ENCODE assay signal across 1 cellular context in the genomic region with DNA sequence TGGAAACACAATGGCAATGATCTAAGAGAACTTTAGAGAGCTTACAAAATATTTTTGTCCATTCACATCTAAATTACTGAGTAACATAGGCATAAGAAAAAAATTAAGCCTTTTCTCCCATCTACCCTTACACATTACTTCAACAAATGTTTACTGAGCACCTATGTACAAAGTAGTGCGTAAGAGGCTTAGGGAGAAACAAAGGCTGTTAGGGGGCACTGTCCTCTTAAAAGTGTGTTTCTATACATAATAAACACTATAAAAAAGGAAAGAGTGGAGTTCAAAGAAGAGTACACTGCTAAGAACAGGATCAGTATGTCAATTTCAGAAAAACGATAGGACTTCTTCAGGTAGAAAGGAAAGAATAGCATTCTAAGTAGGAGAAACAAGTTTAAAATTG.
TF ChIP-seq lines count a peak whose summit lies in the region.

No MANE protein-coding gene starts in this region.

TF ChIP-seq in GM12878, 131 proteins besides CTCF, POLR2A, EP300 and RAD21:
- TF ChIP-seq SP1 (IDR thresholded peaks at IDR 0.05; ENCODE audit: low read depth, low read length) (no peak), SUZ12 (IDR thresholded peaks at IDR 0.05; ENCODE audit: unreplicated experiment) (no peak), ELK1 (IDR thresholded peaks at IDR 0.05; ENCODE audit: low read depth, low read length) (no peak), POU2F2 (IDR thresholded peaks at IDR 0.05; ENCODE audit: borderline replicate concordance, low read depth, low read length) (no peak), ASH2L (IDR thresholded peaks at IDR 0.05; ENCODE audit: borderline replicate concordance, low read depth) (no peak), RB1 (IDR thresholded peaks at IDR 0.05; ENCODE audit: borderline replicate concordance) (no peak), RBBP5 (conservative IDR thresholded peaks at IDR 0.05) (no peak), SIX5 (IDR thresholded peaks at IDR 0.05; ENCODE audit: low read depth, low read length, severe bottlenecking) (no peak), ZZZ3 (IDR thresholded peaks at IDR 0.05; ENCODE audit: control insufficient read depth, insufficient read length, low read depth) (no peak)
- TF ChIP-seq, protein P1, sequence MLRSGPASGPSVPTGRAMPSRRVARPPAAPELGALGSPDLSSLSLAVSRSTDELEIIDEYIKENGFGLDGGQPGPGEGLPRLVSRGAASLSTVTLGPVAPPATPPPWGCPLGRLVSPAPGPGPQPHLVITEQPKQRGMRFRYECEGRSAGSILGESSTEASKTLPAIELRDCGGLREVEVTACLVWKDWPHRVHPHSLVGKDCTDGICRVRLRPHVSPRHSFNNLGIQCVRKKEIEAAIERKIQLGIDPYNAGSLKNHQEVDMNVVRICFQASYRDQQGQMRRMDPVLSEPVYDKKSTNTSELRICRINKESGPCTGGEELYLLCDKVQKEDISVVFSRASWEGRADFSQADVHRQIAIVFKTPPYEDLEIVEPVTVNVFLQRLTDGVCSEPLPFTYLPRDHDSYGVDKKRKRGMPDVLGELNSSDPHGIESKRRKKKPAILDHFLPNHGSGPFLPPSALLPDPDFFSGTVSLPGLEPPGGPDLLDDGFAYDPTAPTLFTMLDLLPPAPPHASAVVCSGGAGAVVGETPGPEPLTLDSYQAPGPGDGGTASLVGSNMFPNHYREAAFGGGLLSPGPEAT (IDR thresholded peaks at IDR 0.05; ENCODE audit: low read depth), result no peak
- TF ChIP-seq, protein P2, sequence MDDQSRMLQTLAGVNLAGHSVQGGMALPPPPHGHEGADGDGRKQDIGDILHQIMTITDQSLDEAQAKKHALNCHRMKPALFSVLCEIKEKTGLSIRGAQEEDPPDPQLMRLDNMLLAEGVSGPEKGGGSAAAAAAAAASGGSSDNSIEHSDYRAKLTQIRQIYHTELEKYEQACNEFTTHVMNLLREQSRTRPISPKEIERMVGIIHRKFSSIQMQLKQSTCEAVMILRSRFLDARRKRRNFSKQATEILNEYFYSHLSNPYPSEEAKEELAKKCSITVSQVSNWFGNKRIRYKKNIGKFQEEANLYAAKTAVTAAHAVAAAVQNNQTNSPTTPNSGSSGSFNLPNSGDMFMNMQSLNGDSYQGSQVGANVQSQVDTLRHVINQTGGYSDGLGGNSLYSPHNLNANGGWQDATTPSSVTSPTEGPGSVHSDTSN (IDR thresholded peaks at IDR 0.05; ENCODE audit: insufficient replicate concordance, low read depth, low read length), result no peak
